ENCODE assay signal across 8 cellular contexts in the genomic region with DNA sequence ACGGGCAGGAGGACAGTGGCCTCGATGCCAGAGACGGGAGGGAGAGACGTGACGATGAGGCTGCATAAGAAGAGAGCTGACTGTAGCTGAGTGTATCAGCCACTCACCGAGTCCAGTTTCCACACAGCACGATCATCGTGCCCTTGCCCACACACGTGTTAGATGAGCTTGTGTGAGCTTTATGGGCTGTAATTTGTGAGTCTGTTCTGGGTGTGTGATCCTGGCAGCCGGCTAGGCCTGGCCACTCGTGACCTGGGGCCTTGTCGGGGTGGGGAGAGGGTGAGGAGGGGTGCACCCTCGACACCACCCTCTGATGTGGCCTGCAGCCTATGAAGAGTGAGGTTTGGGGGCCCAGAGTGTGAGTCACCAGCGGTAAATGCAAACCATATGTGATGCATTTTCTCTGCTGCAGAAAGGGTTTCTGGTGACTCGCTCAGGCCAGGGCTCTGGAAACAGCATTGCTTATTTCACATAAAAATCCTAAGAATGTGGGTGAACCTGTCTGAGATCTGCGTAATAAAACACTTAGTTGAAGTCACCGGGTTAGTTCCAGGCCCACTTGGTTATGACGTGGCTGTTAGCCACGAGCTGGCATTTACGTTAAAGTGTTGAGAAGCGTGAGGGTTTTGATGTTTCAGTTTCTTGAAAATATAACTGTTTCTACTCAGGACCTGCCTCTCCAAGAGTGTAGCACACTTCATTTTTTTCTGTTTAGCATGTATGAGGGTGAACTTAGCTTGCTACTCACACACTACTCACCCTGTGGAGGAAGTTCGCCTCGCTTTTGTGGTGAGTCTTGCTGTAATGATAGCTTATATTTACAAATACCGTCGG. TPM values are rescaled to one million over a fixed set of nuclear protein-coding genes. Genes with fewer than 3 reads are reported as not detected.
A peak's percentile ranks its signal among the peaks of the same experiment; 100 is the strongest.
DNase-seq lines count a peak whose midpoint lies in the region; ATAC-seq and TF ChIP-seq lines count a peak whose summit lies in the region.

No MANE protein-coding gene starts in this region.

- DNase-seq in AG04450 (ENCODE audit: low read depth, low spot score) (peak; percentile 89), LHCN-M2 (ENCODE audit: low read depth) (peak; percentile 85), fibroblast of villous mesenchyme (ENCODE audit: low read depth) (peak; percentile 97), skeletal muscle cell (ENCODE audit: low read depth) (peak; percentile 87), HEK293T (ENCODE audit: extremely low spot score) (no peak), germinal center (ENCODE audit: low spot score) (no peak)
- DNase-seq in activated T-cell treated with anti-CD3 and anti-CD28 coated beads, Interleukin-2, amount 50 U/mL, for 24 hours = peak; percentile 70

- TF ChIP-seq CTCF in AG04450 (IDR thresholded peaks at IDR 0.05; ENCODE audit: low read depth, low read length) (no peak), fibroblast of villous mesenchyme (IDR thresholded peaks at IDR 0.05; ENCODE audit: insufficient read depth, low read depth, low read length) (no peak)

- ATAC-seq in GM19035 (IDR thresholded peaks at IDR 0.05; ENCODE audit: unreplicated experiment) = no peak

- peaks cover 43% of the 10 kb centered on the region for H3K36me3 Mint-ChIP-seq in activated T-cell treated with anti-CD3 and anti-CD28 coated beads, Interleukin-2, amount 50 U/mL, for 24 hours (ENCODE audit: low read depth)

- no peaks in the 10 kb centered on the region; the same call in 1 of the 2 replicates for H3K9me3 ChIP-seq in AG04450 (ENCODE audit: control insufficient read depth, insufficient read depth, low read length)

- peak overlapping the region; percentile 98 for H3K27ac ChIP-seq in AG04450 (ENCODE audit: low read depth, low read length)

- peaks cover 45% of the 10 kb centered on the region for H3K4me1 Mint-ChIP-seq in activated T-cell treated with anti-CD3 and anti-CD28 coated beads, Interleukin-2, amount 50 U/mL, for 24 hours (ENCODE audit: low read depth)

- H3K27ac Mint-ChIP-seq in activated T-cell treated with anti-CD3 and anti-CD28 coated beads, Interleukin-2, amount 50 U/mL, for 24 hours = peak overlapping the region; percentile 94

- CTCF ChIA-PET in AG04450 (lab: Charles Lee) = no interaction called here
- CTCF ChIA-PET in HEK293T (lab: Yijun Ruan, JAX) = interaction anchor here (0.6 kb wide), 1 partner anchor 32 kb away, joined by 3 read pairs; no protein-coding TSS in a partner anchor

- no peaks in the 10 kb centered on the region for H3K9me3 Mint-ChIP-seq in activated T-cell treated with anti-CD3 and anti-CD28 coated beads, Interleukin-2, amount 50 U/mL, for 24 hours

- POLR2A ChIA-PET in AG04450 (lab: Yijun Ruan, JAX) (interaction anchor here (0.6 to 2.1 kb wide), 7 partner anchors 27 to 367 kb away, joined by 3 to 10 read pairs (median 4); a partner anchor contains a TSS), HEK293T (lab: Yijun Ruan, JAX) (no interaction called here)

- H3K4me3 ChIP-seq in AG04450 (ENCODE audit: low read depth, low read length) (peak overlapping the region; percentile 35), fibroblast of villous mesenchyme (ENCODE audit: low read depth, low read length) (peak overlapping the region; percentile 3), skeletal muscle cell (ENCODE audit: low read depth, low read length) (peak overlapping the region; percentile 18)

- peaks cover 3% of the 10 kb centered on the region for H3K27me3 ChIP-seq in AG04450 (ENCODE audit: control insufficient read depth, insufficient read depth, low read length)

- peak overlapping the region; percentile 75 for H3K4me3 Mint-ChIP-seq in activated T-cell treated with anti-CD3 and anti-CD28 coated beads, Interleukin-2, amount 50 U/mL, for 24 hours

- H3K27me3 Mint-ChIP-seq in activated T-cell treated with anti-CD3 and anti-CD28 coated beads, Interleukin-2, amount 50 U/mL, for 24 hours = peaks cover 10% of the 10 kb centered on the region

TF ChIP-seq in HEK293T, 16 proteins besides CTCF, POLR2A, EP300 and RAD21:
- TF ChIP-seq LEF1 (IDR thresholded peaks at IDR 0.05; ENCODE audit: borderline replicate concordance) = no peak
- TF ChIP-seq, protein P1, sequence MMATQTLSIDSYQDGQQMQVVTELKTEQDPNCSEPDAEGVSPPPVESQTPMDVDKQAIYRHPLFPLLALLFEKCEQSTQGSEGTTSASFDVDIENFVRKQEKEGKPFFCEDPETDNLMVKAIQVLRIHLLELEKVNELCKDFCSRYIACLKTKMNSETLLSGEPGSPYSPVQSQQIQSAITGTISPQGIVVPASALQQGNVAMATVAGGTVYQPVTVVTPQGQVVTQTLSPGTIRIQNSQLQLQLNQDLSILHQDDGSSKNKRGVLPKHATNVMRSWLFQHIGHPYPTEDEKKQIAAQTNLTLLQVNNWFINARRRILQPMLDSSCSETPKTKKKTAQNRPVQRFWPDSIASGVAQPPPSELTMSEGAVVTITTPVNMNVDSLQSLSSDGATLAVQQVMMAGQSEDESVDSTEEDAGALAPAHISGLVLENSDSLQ (IDR thresholded peaks at IDR 0.05) = no peak
- no peak for TF ChIP-seq L3MBTL2 (conservative IDR thresholded peaks at IDR 0.05)
- no peak for TF ChIP-seq ARNT (IDR thresholded peaks at IDR 0.05)
- no peak for TF ChIP-seq CTBP1 (IDR thresholded peaks at IDR 0.05; ENCODE audit: borderline replicate concordance)
- TF ChIP-seq SP1 (IDR thresholded peaks at IDR 0.05) = no peak
- TF ChIP-seq FOXM1 (IDR thresholded peaks at IDR 0.05; ENCODE audit: borderline replicate concordance) = no peak
- TF ChIP-seq TARDBP (IDR thresholded peaks at IDR 0.05) = no peak
- TF ChIP-seq FOXK2 (IDR thresholded peaks at IDR 0.05) = no peak
TF ChIP-seq in HEK293T: peak in this region for 0.

RNA-seq across cellular contexts. Expression of a gene that starts 4.2 kb away (rescaled TPM):
- polyA plus RNA-seq in AG04450 (2011; rRNA removed) = 10.9 and 17.2 TPM in 2 replicates
- 5.9 and 6.7 TPM in 2 replicates for polyA minus RNA-seq in AG04450 (2011; rRNA and poly(A)+ RNA removed)
- total RNA-seq in LHCN-M2 (2014; rRNA removed) (32.6 and 32.7 TPM in 2 replicates), fibroblast of villous mesenchyme (47.1 and 59.9 TPM in 2 replicates)
- polyA plus RNA-seq in LHCN-M2 (2012) = 82.0 TPM

Comparison
In these comparisons a context has a peak if more than half of its experiments do, and no peak if none do; other contexts are left out.
1. DNase-seq: peak in AG04450 (single experiment), LHCN-M2 (single experiment), activated T-cell treated with anti-CD3 and anti-CD28 coated beads, Interleukin-2, amount 50 U/mL, for 24 hours (single experiment), fibroblast of villous mesenchyme (single experiment) and skeletal muscle cell (single experiment); none in HEK293T (single experiment) and germinal center (single experiment).
2. Peak in every context shown above with its lines, with median percentiles within 50 percentile points of each other: H3K4me3 ChIP-seq.